Comparison of ENCODE assay signal across 31 cellular contexts in the genomic region with DNA sequence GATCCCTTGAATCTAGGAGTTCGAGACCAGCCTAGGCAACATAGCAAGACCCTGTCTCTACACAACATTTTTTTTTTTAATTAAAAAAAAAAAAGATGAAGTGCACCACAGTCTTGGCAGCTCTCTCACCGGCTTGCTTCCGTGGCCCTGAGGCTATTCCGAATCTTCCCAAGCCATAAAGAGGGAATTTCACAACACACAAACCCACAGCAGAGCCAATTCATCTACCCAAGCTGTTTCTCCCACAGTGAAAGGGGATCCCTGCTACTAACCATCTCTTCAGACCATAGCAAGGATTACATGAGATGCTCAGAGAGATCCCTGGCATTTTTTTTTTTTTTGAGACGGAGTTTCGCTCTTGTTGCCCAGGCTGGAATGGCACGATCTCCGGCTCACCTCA. TPM values are rescaled to one million over a fixed set of nuclear protein-coding genes. Genes with fewer than 3 reads are reported as not detected.
"Had no signal": no experiment of that assay in that cellular context is flagged by ENCODE, and none has a peak within 500 bp of the region (broad histone marks: within the 10 kb centered on the region; RNA-seq: fewer than 3 reads in every experiment).

No MANE protein-coding gene starts in this region.

- H3K27ac ChIP-seq: epithelial cell of prostate, esophagus squamous epithelium, gastroesophageal sphincter, hepatocyte, neutrophil, ovary, right lobe of liver, testis, transverse colon, WERI-Rb-1 had no signal

- H3K27me3 Mint-ChIP-seq: activated CD4-positive, alpha-beta T cell treated with anti-CD3 and anti-CD28 coated beads, Interleukin-2, amount 10 ng/mL, durations not matched to agents 7 days and 5 days; activated CD8-positive, alpha-beta T cell treated with anti-CD3 and anti-CD28 coated beads for 36 hours; activated naive CD4-positive, alpha-beta T cell treated with anti-CD3 and anti-CD28 coated beads, Interleukin-2, amount 50 U/mL, for 24 hours; naive B cell had no signal

- H3K27me3 ChIP-seq: esophagus squamous epithelium, gastroesophageal sphincter, hepatocyte, neutrophil, ovary, right lobe of liver, testis, transverse colon had no signal

- ATAC-seq: activated CD4-positive, CD25-positive, alpha-beta regulatory T cell treated with anti-CD3 and anti-CD28 coated beads, Interleukin-2, amount 50 U/mL, for 24 hours; activated CD8-positive, alpha-beta T cell treated with anti-CD3 and anti-CD28 coated beads for 36 hours; gastroesophageal sphincter; left ventricle myocardium superior; right lobe of liver; stimulated activated naive CD8-positive, alpha-beta T cell treated with anti-CD3 and anti-CD28 coated beads, Interleukin-15, Interleukin-2, amounts not matched to agents 100 U/mL and 50 U/mL, for 24 hours had no signal

- H3K9me3 ChIP-seq: esophagus squamous epithelium, gastroesophageal sphincter, neutrophil, ovary, right lobe of liver, testis, transverse colon had no signal

- H3K9me3 Mint-ChIP-seq: activated CD4-positive, alpha-beta T cell treated with anti-CD3 and anti-CD28 coated beads, Interleukin-2, amount 10 ng/mL, durations not matched to agents 7 days and 5 days; activated CD8-positive, alpha-beta T cell treated with anti-CD3 and anti-CD28 coated beads for 36 hours; activated naive CD4-positive, alpha-beta T cell treated with anti-CD3 and anti-CD28 coated beads, Interleukin-2, amount 50 U/mL, for 24 hours; activated T-helper 2 cell treated with anti-CD3 and anti-CD28 coated beads, Interferon-gamma antibody, Interleukin-2, Interleukin-4, amounts not matched to agents 10 μg/mL and 5 μg/mL and 100 μg/mL, durations not matched to agents 14 hours and 24 hours and 36 hours; naive B cell; nephron progenitor cell had no signal

- H3K4me3 Mint-ChIP-seq: activated CD4-positive, alpha-beta T cell treated with anti-CD3 and anti-CD28 coated beads, Interleukin-2, amount 10 ng/mL, durations not matched to agents 7 days and 5 days; activated CD8-positive, alpha-beta T cell treated with anti-CD3 and anti-CD28 coated beads for 36 hours; activated naive CD4-positive, alpha-beta T cell treated with anti-CD3 and anti-CD28 coated beads, Interleukin-2, amount 50 U/mL, for 24 hours; naive B cell; nephron progenitor cell had no signal

- DNase-seq: activated CD4-positive, alpha-beta T cell treated with anti-CD3 and anti-CD28 coated beads, Interleukin-2, amount 10 ng/mL, durations not matched to agents 7 days and 5 days; activated CD8-positive, alpha-beta T cell treated with anti-CD3 and anti-CD28 coated beads for 36 hours; activated T-cell treated with anti-CD3 and anti-CD28 coated beads, Interleukin-2, amount 50 U/mL, for 48 hours; anterior cingulate cortex; dermis blood vessel endothelial cell; effector CD4-positive, alpha-beta T cell; esophagus squamous epithelium; islet precursor cell; left ventricle myocardium superior; naive B cell; nephron progenitor cell; ovary; right lobe of liver; stimulated activated CD4-positive, alpha-beta T cell treated with anti-CD3 and anti-CD28 coated beads, Interleukin-2, amount 100 ng/mL, for 48 hours; stimulated activated naive CD8-positive, alpha-beta T cell treated with anti-CD3 and anti-CD28 coated beads, Interleukin-15, Interleukin-2, amounts not matched to agents 100 U/mL and 50 U/mL, for 24 hours; T1000; testis; transverse colon; WERI-Rb-1 had no signal

- H3K36me3 ChIP-seq: ovary had no signal

- H3K27ac Mint-ChIP-seq: activated CD8-positive, alpha-beta T cell treated with anti-CD3 and anti-CD28 coated beads for 36 hours; activated naive CD4-positive, alpha-beta T cell treated with anti-CD3 and anti-CD28 coated beads, Interleukin-2, amount 50 U/mL, for 24 hours; activated T-helper 2 cell treated with anti-CD3 and anti-CD28 coated beads, Interferon-gamma antibody, Interleukin-2, Interleukin-4, amounts not matched to agents 10 μg/mL and 5 μg/mL and 100 μg/mL, durations not matched to agents 14 hours and 24 hours and 36 hours; naive B cell; progenitor cell of endocrine pancreas had no signal

- H3K4me1 ChIP-seq: right lobe of liver, testis had no signal

- H3K4me3 ChIP-seq: esophagus squamous epithelium, gastroesophageal sphincter, hepatocyte, ovary, right lobe of liver, testis, transverse colon had no signal

RNA-seq across cellular contexts. Expression of gene CHD5, which starts 8.3 kb away (rescaled TPM):
- total RNA-seq: right lobe of liver, skeletal muscle tissue had no signal
- polyA plus RNA-seq: hepatocyte had no signal

RNA-seq across cellular contexts. Expression of gene HES3, which starts 55.5 kb away (rescaled TPM):
- total RNA-seq: activated CD4-positive, alpha-beta T cell treated with anti-CD3 and anti-CD28 coated beads, Interleukin-2, amount 10 ng/mL, durations not matched to agents 7 days and 5 days; activated CD8-positive, alpha-beta T cell treated with anti-CD3 and anti-CD28 coated beads for 36 hours; activated T-helper 2 cell treated with anti-CD3 and anti-CD28 coated beads, Interferon-gamma antibody, Interleukin-2, Interleukin-4, amounts not matched to agents 10 μg/mL and 5 μg/mL and 100 μg/mL, durations not matched to agents 14 hours and 24 hours and 36 hours; dermis blood vessel endothelial cell; esophagus squamous epithelium; gastroesophageal sphincter; hepatocyte; left ventricle myocardium superior; lung microvascular endothelial cell; ovary; progenitor cell of endocrine pancreas; renal cortical epithelial cell; right lobe of liver; skeletal muscle tissue; testis; transverse colon had no signal
- polyA plus RNA-seq: adipose tissue, hepatocyte, ovary had no signal
